ENCODE assay signal across 25 cellular contexts in genomic region chr17:80683625-80684100, GRCh38.
A peak's percentile ranks its signal among the peaks of the same experiment; 100 is the strongest.
DNase-seq lines count a peak whose midpoint lies in the region; ATAC-seq and TF ChIP-seq lines count a peak whose summit lies in the region.
"Had no signal": no experiment of that assay in that cellular context is flagged by ENCODE, and none has a peak within 500 bp of the region (broad histone marks: within the 10 kb centered on the region; RNA-seq: fewer than 3 reads in every experiment).

No MANE protein-coding gene starts in this region.

- WGBS in mammary epithelial cell (ENCODE audit: low coverage, missing lambda C conversion rate) = 72% methylated on average over 10 of the region's 10 CpGs
- WGBS in trophoblast cell (ENCODE audit: extremely low coverage, insufficient coverage, insufficient read length) = no CpG with 5 or more reads among the region's 10 CpGs

- H3K4ac ChIP-seq in trophoblast cell (ENCODE audit: low read depth, low read length) = no peak overlapping the region

- H4K12ac ChIP-seq in trophoblast cell (ENCODE audit: low read depth, low read length) = no peak overlapping the region

- DNase-seq in MCF 10A (ENCODE audit: unreplicated experiment) = peak; percentile 7
- no peak for DNase-seq in mammary epithelial cell
- no peak for DNase-seq in central memory CD8-positive, alpha-beta T cell (ENCODE audit: low spot score in 2 of 2)
- peak; percentile 16 to 42 for DNase-seq in trophoblast cell
- no peak for DNase-seq in activated T-cell treated with anti-CD3 and anti-CD28 coated beads, Interleukin-2, amount 50 U/mL, for 72 hours
- no peak for DNase-seq in NCI-H748 (lab: John Stamatoyannopoulos, UW; ENCODE audit: unreplicated experiment)
- DNase-seq: CD4-positive, CD25-positive, alpha-beta regulatory T cell; DMS53; Karpas-422; NCI-H1092 treated with DMSO at 0.1 percent for 48 hours; NCI-H1436; NCI-H187; NCI-H2171 treated with DMSO at 0.1 percent for 48 hours; NCI-H345; NCI-H510A treated with DMSO at 0.1 percent for 48 hours; NCI-H774; NK-92 treated with Interleukin-12 subunit alpha and Interleukin-12 subunit beta, amount 100 ng/mL, for 24 hours; PC-3; SK-N-SH had no signal

- no peaks in the 10 kb centered on the region for H4K20me1 ChIP-seq in mammary epithelial cell (ENCODE audit: insufficient read depth, low read length)

- H3K4me1 ChIP-seq in mammary epithelial cell (ENCODE audit: insufficient read depth, low read length) = no peaks in the 10 kb centered on the region
- H3K4me1 ChIP-seq in trophoblast cell (ENCODE audit: control insufficient read depth in 1 of 2, insufficient read depth in 2 of 2, low read length in 2 of 2) = peaks cover 9 to 10% of the 10 kb centered on the region in 2 experiments
- H3K4me1 ChIP-seq: HAP-1 had no signal

- H2BK12ac ChIP-seq in trophoblast cell (ENCODE audit: low read length) = no peak overlapping the region

- peaks cover 48% of the 10 kb centered on the region for H3K79me2 ChIP-seq in mammary epithelial cell (ENCODE audit: insufficient read depth, low read length)
- no peaks in the 10 kb centered on the region for H3K79me2 ChIP-seq in trophoblast cell (ENCODE audit: control insufficient read depth, insufficient read depth, low read length, poor library complexity)

- no peaks in the 10 kb centered on the region for H3K27me3 Mint-ChIP-seq in MCF 10A (ENCODE audit: insufficient read depth, unreplicated experiment)
- no peaks in the 10 kb centered on the region for H3K27me3 Mint-ChIP-seq in central memory CD8-positive, alpha-beta T cell
- no peaks in the 10 kb centered on the region for H3K27me3 Mint-ChIP-seq in activated T-cell treated with anti-CD3 and anti-CD28 coated beads, Interleukin-2, amount 50 U/mL, for 72 hours (ENCODE audit: low read depth)
- H3K27me3 Mint-ChIP-seq: CD4-positive, CD25-positive, alpha-beta regulatory T cell had no signal

- H3K27ac Mint-ChIP-seq in MCF 10A (ENCODE audit: low read depth, unreplicated experiment) = no peak overlapping the region
- peak overlapping the region; percentile 40 for H3K27ac Mint-ChIP-seq in central memory CD8-positive, alpha-beta T cell (ENCODE audit: low read depth)
- H3K27ac Mint-ChIP-seq in activated T-cell treated with anti-CD3 and anti-CD28 coated beads, Interleukin-2, amount 50 U/mL, for 72 hours = no peak overlapping the region
- H3K27ac Mint-ChIP-seq: GM23338 had no signal

- no peak overlapping the region for H4K8ac ChIP-seq in trophoblast cell (ENCODE audit: low read depth, low read length)

- H3K9ac ChIP-seq in mammary epithelial cell (ENCODE audit: insufficient read depth, low read length) (no peak overlapping the region), trophoblast cell (ENCODE audit: low read length) (no peak overlapping the region)
- H3K9ac ChIP-seq: BLaER1, SK-N-SH had no signal

- no peak overlapping the region for H3K14ac ChIP-seq in trophoblast cell (ENCODE audit: low read length)

- no peak overlapping the region for H3K18ac ChIP-seq in trophoblast cell (ENCODE audit: low read length)

- BruUV-seq in MCF 10A (replicated peaks; lab: Mats Ljungman, UMichigan) (no TSS peak), mammary epithelial cell (replicated peaks; lab: Mats Ljungman, UMichigan) (no TSS peak)

- no peak overlapping the region for H3K4me3 Mint-ChIP-seq in MCF 10A (ENCODE audit: unreplicated experiment)
- no peak overlapping the region for H3K4me3 Mint-ChIP-seq in central memory CD8-positive, alpha-beta T cell
- H3K4me3 Mint-ChIP-seq in activated T-cell treated with anti-CD3 and anti-CD28 coated beads, Interleukin-2, amount 50 U/mL, for 72 hours = no peak overlapping the region
- H3K4me3 Mint-ChIP-seq: CD4-positive, CD25-positive, alpha-beta regulatory T cell; GM23338 had no signal

- no peaks in the 10 kb centered on the region for H3K9me3 Mint-ChIP-seq in MCF 10A (ENCODE audit: unreplicated experiment)
- no peaks in the 10 kb centered on the region for H3K9me3 Mint-ChIP-seq in central memory CD8-positive, alpha-beta T cell
- no peaks in the 10 kb centered on the region for H3K9me3 Mint-ChIP-seq in activated T-cell treated with anti-CD3 and anti-CD28 coated beads, Interleukin-2, amount 50 U/mL, for 72 hours
- H3K9me3 Mint-ChIP-seq: CD4-positive, CD25-positive, alpha-beta regulatory T cell; GM23338 had no signal

- no peaks in the 10 kb centered on the region for H3K79me1 ChIP-seq in trophoblast cell (ENCODE audit: low read length)

- no peak overlapping the region for H2BK120ac ChIP-seq in trophoblast cell (ENCODE audit: insufficient read depth, low read length, poor library complexity)

- H3K36me3 Mint-ChIP-seq in MCF 10A (ENCODE audit: insufficient read depth, unreplicated experiment) = peaks cover 12% of the 10 kb centered on the region
- H3K36me3 Mint-ChIP-seq in central memory CD8-positive, alpha-beta T cell (ENCODE audit: insufficient read depth) = peaks cover 4% of the 10 kb centered on the region
- H3K36me3 Mint-ChIP-seq in activated T-cell treated with anti-CD3 and anti-CD28 coated beads, Interleukin-2, amount 50 U/mL, for 72 hours (ENCODE audit: insufficient read depth in 2 of 2) = peaks cover 3 to 5% of the 10 kb centered on the region in 2 donors

- H3K4me3 ChIP-seq in mammary epithelial cell (replicated peaks in 1 of 3; ENCODE audit: insufficient read depth in 1 of 3, low read depth in 2 of 3, low read length in 3 of 3) (no peak overlapping the region), trophoblast cell (ENCODE audit: low read depth, low read length) (no peak overlapping the region)
- H3K4me3 ChIP-seq: BLaER1, GM12878, GM23338, HAP-1 had no signal

- no peak overlapping the region for H2AFZ ChIP-seq in mammary epithelial cell (ENCODE audit: low read depth, low read length)
- H2AFZ ChIP-seq in trophoblast cell (ENCODE audit: insufficient read depth, low read length, poor library complexity) = no peak overlapping the region
- H2AFZ ChIP-seq: GM23338 had no signal

- H3K4me1 Mint-ChIP-seq in MCF 10A (ENCODE audit: insufficient read depth, unreplicated experiment) = peaks cover 8% of the 10 kb centered on the region
- peaks cover 39% of the 10 kb centered on the region for H3K4me1 Mint-ChIP-seq in central memory CD8-positive, alpha-beta T cell
- peaks cover 25% of the 10 kb centered on the region for H3K4me1 Mint-ChIP-seq in activated T-cell treated with anti-CD3 and anti-CD28 coated beads, Interleukin-2, amount 50 U/mL, for 72 hours (ENCODE audit: low read depth)

- H3K23ac ChIP-seq in trophoblast cell (ENCODE audit: low read length) = no peak overlapping the region

- no peak for TF ChIP-seq CTCF in MCF 10A (IDR thresholded peaks at IDR 0.05; ENCODE audit: unreplicated experiment)
- TF ChIP-seq CTCF in mammary epithelial cell (conservative IDR thresholded peaks at IDR 0.05 in 1 of 2, IDR thresholded peaks at IDR 0.05 in 1 of 2; ENCODE audit: extremely low read depth in 1 of 2, insufficient read depth in 1 of 2, low read depth in 1 of 2, low read length in 2 of 2) = no peak

- CTCF ChIA-PET in MCF 10A (lab: Yijun Ruan, JAX) (no interaction called here), mammary epithelial cell (lab: Charles Lee; ENCODE audit: low non-redundant PET) (no interaction called here)

- intact Hi-C loops in MCF 10A (cut with micrococcal nuclease) = no loop called here
- intact Hi-C loops in mammary epithelial cell (cut with micrococcal nuclease) = no loop called here

- H4K91ac ChIP-seq in trophoblast cell (ENCODE audit: low read depth, low read length) = no peak overlapping the region

- H3K27me3 ChIP-seq in mammary epithelial cell (ENCODE audit: insufficient read depth, low read length) (no peaks in the 10 kb centered on the region), trophoblast cell (ENCODE audit: insufficient read depth, low read length) (no peaks in the 10 kb centered on the region)
- H3K27me3 ChIP-seq: BLaER1 had no signal

- in situ Hi-C loops in mammary epithelial cell (cut with MboI; ENCODE audit: low sequenced_read_pairs in 2 of 2) = no loop called here

- H3K36me3 ChIP-seq in mammary epithelial cell (ENCODE audit: insufficient read depth, low read length) = no peaks in the 10 kb centered on the region
- H3K36me3 ChIP-seq in trophoblast cell (ENCODE audit: control insufficient read depth in 1 of 2, insufficient read depth in 2 of 2, low read length in 2 of 2) = peaks cover 0 to 2% of the 10 kb centered on the region in 2 experiments
- H3K36me3 ChIP-seq: HAP-1 had no signal

- POLR2A ChIA-PET in MCF 10A (lab: Yijun Ruan, JAX) = no interaction called here

- H2BK5ac ChIP-seq in trophoblast cell (ENCODE audit: low read depth, low read length, poor library complexity) = no peak overlapping the region

- no peak overlapping the region for H2AK5ac ChIP-seq in trophoblast cell (ENCODE audit: low read length)

- no peak overlapping the region for H3K27ac ChIP-seq in mammary epithelial cell (ENCODE audit: insufficient read depth, low read depth, low read length)
- H3K27ac ChIP-seq in trophoblast cell (ENCODE audit: low read depth, low read length) = no peak overlapping the region
- H3K27ac ChIP-seq: BLaER1 had no signal

- ATAC-seq in central memory CD8-positive, alpha-beta T cell (replicated peaks; ENCODE audit: extremely low read depth, poor library complexity, severe bottlenecking) = no peak
- ATAC-seq in HG02884 (IDR thresholded peaks at IDR 0.05; ENCODE audit: unreplicated experiment) = no peak
- no peak for ATAC-seq in activated T-cell treated with anti-CD3 and anti-CD28 coated beads, Interleukin-2, amount 50 U/mL, for 72 hours (replicated peaks in 1 of 2)
- ATAC-seq: GM12878, GM23338, HepG2, PC-3 had no signal

- dilution Hi-C loops in mammary epithelial cell (cut with HindIII; ENCODE audit: low sequenced_read_pairs) = no loop called here

- H3K9me3 ChIP-seq in mammary epithelial cell (replicated peaks; ENCODE audit: insufficient read depth, low read length) = no peaks in the 10 kb centered on the region
- H3K9me3 ChIP-seq in trophoblast cell (ENCODE audit: insufficient read depth, low read depth, low read length) = no peaks in the 10 kb centered on the region
- H3K9me3 ChIP-seq: BLaER1, HAP-1, SK-N-SH had no signal

- no peak overlapping the region for H3K4me2 ChIP-seq in mammary epithelial cell (ENCODE audit: insufficient read depth, low read depth, low read length)
- H3K4me2 ChIP-seq in trophoblast cell (ENCODE audit: low read length) = no peak overlapping the region
- H3K4me2 ChIP-seq: BLaER1, GM23338, SK-N-SH had no signal

Comparison
In these comparisons a context has a peak if more than half of its experiments do, and no peak if none do; other contexts are left out.
1. DNase-seq: peak in MCF 10A (single experiment) and trophoblast cell (2 of 2); none in mammary epithelial cell (single experiment), central memory CD8-positive, alpha-beta T cell (0 of 2), activated T-cell treated with anti-CD3 and anti-CD28 coated beads, Interleukin-2, amount 50 U/mL, for 72 hours (0 of 2) and NCI-H748 (single experiment).